Comparison of ENCODE assay signal across 9 cellular contexts in genomic region chr4:3168029-3168428, GRCh38.
DNase-seq lines count a peak whose midpoint lies in the region; ATAC-seq and TF ChIP-seq lines count a peak whose summit lies in the region.
"Had no signal": no experiment of that assay in that cellular context is flagged by ENCODE, and none has a peak within 500 bp of the region (broad histone marks: within the 10 kb centered on the region; RNA-seq: fewer than 3 reads in every experiment).

No MANE protein-coding gene starts in this region.

- H3K36me3 ChIP-seq in body of pancreas (replicated peaks in 1 of 2; ENCODE audit: insufficient read depth in 1 of 2, low read depth in 2 of 2) (peaks cover 0 to 6% of the 10 kb centered on the region in 2 donors), esophagus squamous epithelium (peaks cover 5 to 92% (median 10%) of the 10 kb centered on the region in 3 donors)

- peak; percentile 21 for DNase-seq in GM04504 (ENCODE audit: low read depth)
- peak; percentile 12 for DNase-seq in M059J (ENCODE audit: low read depth)
- peak in 2 of 4 donors; percentile 31 to 38 for DNase-seq in body of pancreas
- peak; percentile 76 for DNase-seq in iris pigment epithelial cell (ENCODE audit: low read depth)
- no peak for DNase-seq in esophagus squamous epithelium (lab: John Stamatoyannopoulos, UW)
- DNase-seq in SKM-1 (lab: John Stamatoyannopoulos, UW; ENCODE audit: unreplicated experiment), result no peak
- DNase-seq: NCI-H2227 treated with DMSO at 0.1 percent for 48 hours, sigmoid colon had no signal

- no peaks in the 10 kb centered on the region for H3K9me3 ChIP-seq in body of pancreas
- H3K9me3 ChIP-seq in esophagus squamous epithelium, result no peaks in the 10 kb centered on the region
- H3K9me3 ChIP-seq: sigmoid colon had no signal

- H3K4me3 ChIP-seq in body of pancreas (no peak overlapping the region), esophagus squamous epithelium (no peak overlapping the region)
- H3K4me3 ChIP-seq: sigmoid colon had no signal

- intact Hi-C loops in body of pancreas (cut with DNase I) (no loop called here), esophagus squamous epithelium (cut with DNase I) (no loop called here)

- ATAC-seq in body of pancreas (peak; percentile 47), GM21528 (IDR thresholded peaks at IDR 0.05; ENCODE audit: low FRiP score, unreplicated experiment) (no peak)

- H3K4me1 ChIP-seq in body of pancreas (peaks cover 7% of the 10 kb centered on the region), esophagus squamous epithelium (peaks cover 0 to 6% (median 0%) of the 10 kb centered on the region in 3 donors)

- TF ChIP-seq POLR2A in body of pancreas (IDR thresholded peaks at IDR 0.05) (no peak), esophagus squamous epithelium (IDR thresholded peaks at IDR 0.05) (no peak)

- H3K27ac ChIP-seq in body of pancreas (peak overlapping the region in 3 of 4 donors; percentile 38 to 54 (median 53)), esophagus squamous epithelium (no peak overlapping the region)

- H3K27me3 ChIP-seq in body of pancreas, result no peaks in the 10 kb centered on the region
- no peaks in the 10 kb centered on the region for H3K27me3 ChIP-seq in esophagus squamous epithelium
- H3K27me3 ChIP-seq: sigmoid colon had no signal

- TF ChIP-seq CTCF in body of pancreas (IDR thresholded peaks at IDR 0.05) (no peak), esophagus squamous epithelium (IDR thresholded peaks at IDR 0.05) (no peak)

- WGBS in body of pancreas, 2 donors, result 33 to 38% methylated on average over 3 of the region's 3 CpGs
- 38 to 49% methylated on average over 2 to 3 of the region's 3 CpGs for WGBS in esophagus squamous epithelium, 2 donors

Comparison
In these comparisons a context has a peak if more than half of its experiments do, and no peak if none do; other contexts are left out.
1. DNase-seq: peak in GM04504 (single experiment), M059J (single experiment) and iris pigment epithelial cell (single experiment); none in esophagus squamous epithelium (single experiment) and SKM-1 (single experiment).
2. H3K27ac ChIP-seq: peak in body of pancreas (3 of 4); none in esophagus squamous epithelium (0 of 4).